Comparison of ENCODE assay signal across 8 cellular contexts in genomic region chr6:43093361-43094289, GRCh38. TPM values are rescaled to one million over a fixed set of nuclear protein-coding genes. Genes with fewer than 3 reads are reported as not detected.
DNase-seq lines count a peak whose midpoint lies in the region; ATAC-seq and TF ChIP-seq lines count a peak whose summit lies in the region.

No MANE protein-coding gene starts in this region.

- no peaks in the 10 kb centered on the region for H3K36me3 ChIP-seq in RWPE2 (ENCODE audit: low read depth)
- no peaks in the 10 kb centered on the region for H3K36me3 ChIP-seq in fibroblast of lung (ENCODE audit: control insufficient read depth, insufficient read depth, low read length)
- no peaks in the 10 kb centered on the region for H3K36me3 ChIP-seq in neuron (ENCODE audit: insufficient read depth, low read length)

- TF ChIP-seq CTCF in CD14-positive monocyte (IDR thresholded peaks at IDR 0.05) (no peak), RWPE2 (IDR thresholded peaks at IDR 0.05; ENCODE audit: poor library complexity, severe bottlenecking) (no peak), fibroblast of lung (conservative IDR thresholded peaks at IDR 0.05 in 1 of 2, IDR thresholded peaks at IDR 0.05 in 1 of 2; ENCODE audit: low read depth in 1 of 2, low read length in 2 of 2) (no peak)

- H3K4me1 ChIP-seq in RWPE2 (ENCODE audit: insufficient read depth, poor library complexity, severe bottlenecking), result peaks cover 59% of the 10 kb centered on the region
- peaks cover 23% of the 10 kb centered on the region for H3K4me1 ChIP-seq in fibroblast of lung (ENCODE audit: control insufficient read depth, extremely low read depth, insufficient read depth, low read length)
- H3K4me1 ChIP-seq in neuron (ENCODE audit: insufficient read depth, low read length), result peaks cover 76% of the 10 kb centered on the region

- H3K4me3 ChIP-seq in RWPE2 (ENCODE audit: severe bottlenecking) (peak overlapping the region; percentile 12), fibroblast of lung (replicated peaks in 1 of 4; ENCODE audit: control extremely low read depth in 1 of 4, insufficient read depth in 1 of 4, low read depth in 3 of 4, low read length in 4 of 4) (peak overlapping the region; percentile 6 to 42 (median 32)), neuron (ENCODE audit: low read length) (peak overlapping the region; percentile 36)

- DNase-seq in CD14-positive monocyte (ENCODE audit: low spot score), result no peak
- no peak for DNase-seq in RWPE2 (ENCODE audit: low spot score)
- peak; percentile 69 to 93 for DNase-seq in fibroblast of lung (ENCODE audit: low read depth in 2 of 2)
- DNase-seq in cortex of kidney (lab: John Stamatoyannopoulos, UW), result no peak
- no peak for DNase-seq in iPS-NIHi11 (ENCODE audit: low spot score)

- peak overlapping the region; percentile 21 for H2AFZ ChIP-seq in fibroblast of lung (ENCODE audit: low read length)
- H2AFZ ChIP-seq in neuron (ENCODE audit: low read depth, low read length), result no peak overlapping the region

- H3K4me2 ChIP-seq in fibroblast of lung (ENCODE audit: extremely low read depth, insufficient read depth, low read length), result peak overlapping the region; percentile 46

- H3K27ac Mint-ChIP-seq in CD14-positive monocyte, result peak overlapping the region in 3 of 7 donors; percentile 47 to 58 (median 56)

- no peaks in the 10 kb centered on the region for H3K36me3 Mint-ChIP-seq in CD14-positive monocyte

- H3K79me2 ChIP-seq in fibroblast of lung (ENCODE audit: control insufficient read depth, insufficient read depth, low read length), result peaks cover 4% of the 10 kb centered on the region

- H3K27me3 ChIP-seq in RWPE2 (ENCODE audit: insufficient read depth, poor library complexity, severe bottlenecking) (no peaks in the 10 kb centered on the region), fibroblast of lung (ENCODE audit: control insufficient read depth, insufficient read depth, low read length) (no peaks in the 10 kb centered on the region), neuron (ENCODE audit: insufficient read depth, low read length) (no peaks in the 10 kb centered on the region)

- no peaks in the 10 kb centered on the region for H3K9me3 Mint-ChIP-seq in CD14-positive monocyte

- intact Hi-C loops in CD14-positive monocyte (cut with micrococcal nuclease), result no loop called here

- H3K9me3 ChIP-seq in RWPE2 (ENCODE audit: severe bottlenecking), result no peaks in the 10 kb centered on the region
- no peaks in the 10 kb centered on the region for H3K9me3 ChIP-seq in fibroblast of lung (ENCODE audit: control insufficient read depth, insufficient read depth, low read depth, low read length)
- H3K9me3 ChIP-seq in neuron (ENCODE audit: low read length), result no peaks in the 10 kb centered on the region

- H3K27ac ChIP-seq in RWPE2 (ENCODE audit: poor library complexity, severe bottlenecking) (peak overlapping the region; percentile 92), fibroblast of lung (ENCODE audit: insufficient read depth, low read length) (peak overlapping the region; percentile 39)

- peak overlapping the region; percentile 72 to 74 for H3K4me3 Mint-ChIP-seq in CD14-positive monocyte

- H4K20me1 ChIP-seq in fibroblast of lung (ENCODE audit: control insufficient read depth, extremely low read depth, insufficient read depth, low read length), result no peaks in the 10 kb centered on the region

- H3K27me3 Mint-ChIP-seq in CD14-positive monocyte (ENCODE audit: low read depth in 3 of 3), result peaks cover 0 to 3% (median 2%) of the 10 kb centered on the region in 3 donors

- no peak overlapping the region for H3K9ac ChIP-seq in fibroblast of lung (ENCODE audit: insufficient read depth, low read length)

- ATAC-seq in RWPE2 (ENCODE audit: low read depth) (peak; percentile 63), HG03342 (IDR thresholded peaks at IDR 0.05; ENCODE audit: unreplicated experiment) (no peak), HG02678 (IDR thresholded peaks at IDR 0.05; ENCODE audit: unreplicated experiment) (no peak)

- peaks cover 31% of the 10 kb centered on the region for H3K4me1 Mint-ChIP-seq in CD14-positive monocyte

RNA-seq across cellular contexts. Expression of gene PTK7, which starts 17.5 kb away (rescaled TPM):
- not detected for polyA plus RNA-seq in CD14-positive monocyte
- total RNA-seq in fibroblast of lung, result 145 and 159 TPM in 2 replicates
- polyA plus RNA-seq in fibroblast of lung, result 51.9 and 149 TPM in 2 replicates
- polyA plus RNA-seq in fibroblast of lung (2012), result 56.7 and 156 TPM in 2 replicates
- 103 and 333 TPM in 2 replicates for polyA minus RNA-seq in fibroblast of lung (ENCODE audit: low replicate concordance)

RNA-seq across cellular contexts. Expression of gene KLC4, which starts 34.2 kb away (rescaled TPM):
- polyA plus RNA-seq in CD14-positive monocyte (1 to 10 TPM; 6.0 to 6.1 TPM), fibroblast of lung (5.7 and 7.2 TPM in 2 replicates)
- 19.0 and 22.5 TPM in 2 replicates for total RNA-seq in fibroblast of lung
- polyA plus RNA-seq in fibroblast of lung (2012), result 6.3 and 7.3 TPM in 2 replicates
- polyA minus RNA-seq in fibroblast of lung (ENCODE audit: low replicate concordance), result 16.2 and 33.9 TPM in 2 replicates

RNA-seq across cellular contexts. Expression of gene MRPL2, which starts 34.4 kb away (rescaled TPM):
- polyA plus RNA-seq in CD14-positive monocyte (10 to 100 TPM; 23.9 to 26.3 TPM), fibroblast of lung (20.3 and 23.1 TPM in 2 replicates)
- 13.9 and 18.2 TPM in 2 replicates for total RNA-seq in fibroblast of lung
- 49.9 and 65.2 TPM in 2 replicates for polyA plus RNA-seq in fibroblast of lung (2012)
- polyA minus RNA-seq in fibroblast of lung (ENCODE audit: low replicate concordance), result 7.3 and 30.4 TPM in 2 replicates

RNA-seq across cellular contexts. Expression of gene CUL7, which starts 40.0 kb away (rescaled TPM):
- polyA plus RNA-seq in CD14-positive monocyte, result 1 to 10 TPM; 1.2 to 2.4 TPM
- 30.3 and 60.3 TPM in 2 replicates for total RNA-seq in fibroblast of lung
- polyA plus RNA-seq in fibroblast of lung, result 19.7 and 21.4 TPM in 2 replicates
- polyA plus RNA-seq in fibroblast of lung (2012), result 25.5 and 28.5 TPM in 2 replicates
- polyA minus RNA-seq in fibroblast of lung (ENCODE audit: low replicate concordance), result 88.4 and 136 TPM in 2 replicates

Comparison
In these comparisons a context has a peak if more than half of its experiments do, and no peak if none do; other contexts are left out.
1. DNase-seq: peak in fibroblast of lung (2 of 2); none in CD14-positive monocyte (single experiment), RWPE2 (single experiment), cortex of kidney (single experiment) and iPS-NIHi11 (single experiment).
2. RNA of gene PTK7, which starts 17.5 kb away (polyA plus RNA-seq): 51.9 to 156 TPM in fibroblast of lung; not detected in CD14-positive monocyte; every median in the first group is over 10 times any median in the second.
3. Peak in every context shown above with its lines, with median percentiles within 50 percentile points of each other: H3K4me3 ChIP-seq.